ENCODE assay signal across 1 cellular context in genomic region chr6:2245103-2245953, GRCh38.
TF ChIP-seq lines count a peak whose summit lies in the region.

Gene GMDS (minus strand): TSS chr6:2245605.

TF ChIP-seq in HepG2, 621 proteins besides CTCF, POLR2A, EP300 and RAD21 (continued from another document and continues in another):
- TF ChIP-seq TERF1 (CRISPR knock-in tag; IDR thresholded peaks at IDR 0.05) (0 out of 2 replicates have a peak, but pooled peaks have one; percentile 80), DNMT1 (CRISPR knock-in tag; IDR thresholded peaks at IDR 0.05) (peak; percentile 98; the same call in 1 of the 2 replicates), U2AF2 (IDR thresholded peaks at IDR 0.05; ENCODE audit: low read depth, low read length) (no peak), ZNF30 (CRISPR knock-in tag; IDR thresholded peaks at IDR 0.05) (no peak), RFXAP (CRISPR knock-in tag; IDR thresholded peaks at IDR 0.05; ENCODE audit: borderline replicate concordance) (peak; percentile 80), REPIN1 (CRISPR knock-in tag; IDR thresholded peaks at IDR 0.05; ENCODE audit: borderline replicate concordance, low read depth) (peak; percentile 47), HCFC1 (IDR thresholded peaks at IDR 0.05; ENCODE audit: low read depth, low read length) (no peak; the same call in 1 of the 2 replicates), NR2F6 (IDR thresholded peaks at IDR 0.05) (no peak), NR2F6 (CRISPR knock-in tag; IDR thresholded peaks at IDR 0.05) (0 out of 2 replicates have a peak, but pooled peaks have one; percentile 5), POLR2G (IDR thresholded peaks at IDR 0.05; ENCODE audit: low read depth, low read length) (peak; percentile 90), ZNF24 (IDR thresholded peaks at IDR 0.05) (no peak), ZNF678 (CRISPR knock-in tag; IDR thresholded peaks at IDR 0.05) (no peak; the same call in 1 of the 2 replicates), KMT2B (CRISPR knock-in tag; IDR thresholded peaks at IDR 0.05) (peak; percentile 64), ZNF563 (CRISPR knock-in tag; IDR thresholded peaks at IDR 0.05) (peak; percentile 99), TARDBP (CRISPR knock-in tag; IDR thresholded peaks at IDR 0.05) (peak; percentile 75), ZNF512B (CRISPR knock-in tag; IDR thresholded peaks at IDR 0.05; ENCODE audit: borderline replicate concordance) (peak; percentile 62; the same call in 1 of the 2 replicates), CEBPG (CRISPR knock-in tag; IDR thresholded peaks at IDR 0.05) (no peak), CBX1 (IDR thresholded peaks at IDR 0.05; ENCODE audit: low read depth) (peak; percentile 78), SATB2 (CRISPR knock-in tag; IDR thresholded peaks at IDR 0.05) (peak; percentile 81; the same call in 1 of the 2 replicates), PRDM10 (CRISPR knock-in tag; IDR thresholded peaks at IDR 0.05; ENCODE audit: low read depth) (0 out of 2 replicates have a peak, but pooled peaks have one; percentile 31), ATF7 (IDR thresholded peaks at IDR 0.05) (no peak), ATF7 (CRISPR knock-in tag; IDR thresholded peaks at IDR 0.05) (no peak), GTF2F1 (IDR thresholded peaks at IDR 0.05; ENCODE audit: low read length) (no peak), KDM4B (CRISPR knock-in tag; IDR thresholded peaks at IDR 0.05) (no peak), PITX1 (CRISPR knock-in tag; IDR thresholded peaks at IDR 0.05) (peak; percentile 67), SNAI1 (CRISPR knock-in tag; IDR thresholded peaks at IDR 0.05; ENCODE audit: borderline replicate concordance) (no peak), ERF (CRISPR knock-in tag; IDR thresholded peaks at IDR 0.05) (no peak; the same call in none of the 2 replicates), ESRRA (CRISPR knock-in tag; IDR thresholded peaks at IDR 0.05; ENCODE audit: low read depth) (no peak), ZNF569 (CRISPR knock-in tag; IDR thresholded peaks at IDR 0.05; ENCODE audit: borderline replicate concordance) (no peak), ZBTB38 (CRISPR knock-in tag; IDR thresholded peaks at IDR 0.05) (peak; percentile 87), ZNF709 (CRISPR knock-in tag; IDR thresholded peaks at IDR 0.05) (peak; percentile 97), PHF21A (CRISPR knock-in tag; IDR thresholded peaks at IDR 0.05) (peak; percentile 26; the same call in 1 of the 2 replicates), MED1 (CRISPR knock-in tag; IDR thresholded peaks at IDR 0.05) (peak; percentile 72; the same call in 1 of the 2 replicates), AKAP8 (CRISPR knock-in tag; IDR thresholded peaks at IDR 0.05) (peak; percentile 24; the same call in 1 of the 2 replicates), KDM5B (CRISPR knock-in tag; IDR thresholded peaks at IDR 0.05; ENCODE audit: borderline replicate concordance) (peak; percentile 75), NFKB2 (CRISPR knock-in tag; IDR thresholded peaks at IDR 0.05; ENCODE audit: borderline replicate concordance) (peak; percentile 79; the same call in 1 of the 2 replicates), HOXD1 (CRISPR knock-in tag; IDR thresholded peaks at IDR 0.05) (peak; percentile 76), FIP1L1 (IDR thresholded peaks at IDR 0.05; ENCODE audit: borderline replicate concordance, insufficient read depth, low read depth, low read length) (0 out of 2 replicates have a peak, but pooled peaks have one; percentile 83)
- TF ChIP-seq, protein P1, sequence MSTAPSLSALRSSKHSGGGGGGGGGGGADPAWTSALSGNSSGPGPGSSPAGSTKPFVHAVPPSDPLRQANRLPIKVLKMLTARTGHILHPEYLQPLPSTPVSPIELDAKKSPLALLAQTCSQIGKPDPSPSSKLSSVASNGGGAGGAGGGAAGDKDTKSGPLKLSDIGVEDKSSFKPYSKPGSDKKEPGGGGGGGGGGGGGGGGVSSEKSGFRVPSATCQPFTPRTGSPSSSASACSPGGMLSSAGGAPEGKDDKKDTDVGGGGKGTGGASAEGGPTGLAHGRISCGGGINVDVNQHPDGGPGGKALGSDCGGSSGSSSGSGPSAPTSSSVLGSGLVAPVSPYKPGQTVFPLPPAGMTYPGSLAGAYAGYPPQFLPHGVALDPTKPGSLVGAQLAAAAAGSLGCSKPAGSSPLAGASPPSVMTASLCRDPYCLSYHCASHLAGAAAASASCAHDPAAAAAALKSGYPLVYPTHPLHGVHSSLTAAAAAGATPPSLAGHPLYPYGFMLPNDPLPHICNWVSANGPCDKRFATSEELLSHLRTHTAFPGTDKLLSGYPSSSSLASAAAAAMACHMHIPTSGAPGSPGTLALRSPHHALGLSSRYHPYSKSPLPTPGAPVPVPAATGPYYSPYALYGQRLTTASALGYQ (CRISPR knock-in tag; IDR thresholded peaks at IDR 0.05): peak; percentile 58; the same call in 1 of the 2 replicates
- TF ChIP-seq, protein P2, sequence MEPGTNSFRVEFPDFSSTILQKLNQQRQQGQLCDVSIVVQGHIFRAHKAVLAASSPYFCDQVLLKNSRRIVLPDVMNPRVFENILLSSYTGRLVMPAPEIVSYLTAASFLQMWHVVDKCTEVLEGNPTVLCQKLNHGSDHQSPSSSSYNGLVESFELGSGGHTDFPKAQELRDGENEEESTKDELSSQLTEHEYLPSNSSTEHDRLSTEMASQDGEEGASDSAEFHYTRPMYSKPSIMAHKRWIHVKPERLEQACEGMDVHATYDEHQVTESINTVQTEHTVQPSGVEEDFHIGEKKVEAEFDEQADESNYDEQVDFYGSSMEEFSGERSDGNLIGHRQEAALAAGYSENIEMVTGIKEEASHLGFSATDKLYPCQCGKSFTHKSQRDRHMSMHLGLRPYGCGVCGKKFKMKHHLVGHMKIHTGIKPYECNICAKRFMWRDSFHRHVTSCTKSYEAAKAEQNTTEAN (CRISPR knock-in tag; conservative IDR thresholded peaks at IDR 0.05): peak; percentile 70; the same call in 1 of the 2 replicates
- TF ChIP-seq, protein P3, sequence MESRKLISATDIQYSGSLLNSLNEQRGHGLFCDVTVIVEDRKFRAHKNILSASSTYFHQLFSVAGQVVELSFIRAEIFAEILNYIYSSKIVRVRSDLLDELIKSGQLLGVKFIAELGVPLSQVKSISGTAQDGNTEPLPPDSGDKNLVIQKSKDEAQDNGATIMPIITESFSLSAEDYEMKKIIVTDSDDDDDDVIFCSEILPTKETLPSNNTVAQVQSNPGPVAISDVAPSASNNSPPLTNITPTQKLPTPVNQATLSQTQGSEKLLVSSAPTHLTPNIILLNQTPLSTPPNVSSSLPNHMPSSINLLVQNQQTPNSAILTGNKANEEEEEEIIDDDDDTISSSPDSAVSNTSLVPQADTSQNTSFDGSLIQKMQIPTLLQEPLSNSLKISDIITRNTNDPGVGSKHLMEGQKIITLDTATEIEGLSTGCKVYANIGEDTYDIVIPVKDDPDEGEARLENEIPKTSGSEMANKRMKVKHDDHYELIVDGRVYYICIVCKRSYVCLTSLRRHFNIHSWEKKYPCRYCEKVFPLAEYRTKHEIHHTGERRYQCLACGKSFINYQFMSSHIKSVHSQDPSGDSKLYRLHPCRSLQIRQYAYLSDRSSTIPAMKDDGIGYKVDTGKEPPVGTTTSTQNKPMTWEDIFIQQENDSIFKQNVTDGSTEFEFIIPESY (CRISPR knock-in tag; IDR thresholded peaks at IDR 0.05): no peak
- TF ChIP-seq, protein P4, sequence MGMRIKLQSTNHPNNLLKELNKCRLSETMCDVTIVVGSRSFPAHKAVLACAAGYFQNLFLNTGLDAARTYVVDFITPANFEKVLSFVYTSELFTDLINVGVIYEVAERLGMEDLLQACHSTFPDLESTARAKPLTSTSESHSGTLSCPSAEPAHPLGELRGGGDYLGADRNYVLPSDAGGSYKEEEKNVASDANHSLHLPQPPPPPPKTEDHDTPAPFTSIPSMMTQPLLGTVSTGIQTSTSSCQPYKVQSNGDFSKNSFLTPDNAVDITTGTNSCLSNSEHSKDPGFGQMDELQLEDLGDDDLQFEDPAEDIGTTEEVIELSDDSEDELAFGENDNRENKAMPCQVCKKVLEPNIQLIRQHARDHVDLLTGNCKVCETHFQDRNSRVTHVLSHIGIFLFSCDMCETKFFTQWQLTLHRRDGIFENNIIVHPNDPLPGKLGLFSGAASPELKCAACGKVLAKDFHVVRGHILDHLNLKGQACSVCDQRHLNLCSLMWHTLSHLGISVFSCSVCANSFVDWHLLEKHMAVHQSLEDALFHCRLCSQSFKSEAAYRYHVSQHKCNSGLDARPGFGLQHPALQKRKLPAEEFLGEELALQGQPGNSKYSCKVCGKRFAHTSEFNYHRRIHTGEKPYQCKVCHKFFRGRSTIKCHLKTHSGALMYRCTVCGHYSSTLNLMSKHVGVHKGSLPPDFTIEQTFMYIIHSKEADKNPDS (CRISPR knock-in tag; IDR thresholded peaks at IDR 0.05): no peak
